Comparison of ENCODE assay signal across 9 cellular contexts in genomic region chr17:38874505-38875419, GRCh38. TPM values are rescaled to one million over a fixed set of nuclear protein-coding genes. Genes with fewer than 3 reads are reported as not detected.
A peak's percentile ranks its signal among the peaks of the same experiment; 100 is the strongest.
DNase-seq lines count a peak whose midpoint lies in the region; ATAC-seq and TF ChIP-seq lines count a peak whose summit lies in the region.
"Had no signal": no experiment of that assay in that cellular context is flagged by ENCODE, and none has a peak within 500 bp of the region (broad histone marks: within the 10 kb centered on the region; RNA-seq: fewer than 3 reads in every experiment).

No MANE protein-coding gene starts in this region.

- no peaks in the 10 kb centered on the region for H3K27me3 Mint-ChIP-seq in CD14-positive monocyte (ENCODE audit: low read depth in 3 of 3)
- no peaks in the 10 kb centered on the region for H3K27me3 Mint-ChIP-seq in effector memory CD8-positive, alpha-beta T cell

- peak overlapping the region; percentile 32 for H3K27ac ChIP-seq in OCI-LY7 (ENCODE audit: low read depth, low read length, poor library complexity, severe bottlenecking)
- H3K27ac ChIP-seq in parathyroid adenoma, result no peak overlapping the region
- no peak overlapping the region for H3K27ac ChIP-seq in testis

- no peak for DNase-seq in CD14-positive monocyte (ENCODE audit: low spot score)
- DNase-seq in OCI-LY7 (ENCODE audit: low spot score), result no peak
- no peak for DNase-seq in effector memory CD8-positive, alpha-beta T cell
- no peak for DNase-seq in stimulated activated CD4-positive, alpha-beta T cell treated with anti-CD3 and anti-CD28 coated beads, Interleukin-4, amount 100 ng/mL, for 4 hours
- DNase-seq in GM10248 (ENCODE audit: extremely low spot score), result no peak
- DNase-seq in testis, result no peak
- DNase-seq in MV-4-11 (lab: John Stamatoyannopoulos, UW), result no peak
- DNase-seq: NCI-H2081 treated with DMSO at 0.1 percent for 48 hours had no signal

- TF ChIP-seq CTCF in CD14-positive monocyte (IDR thresholded peaks at IDR 0.05) (no peak), OCI-LY7 (conservative IDR thresholded peaks at IDR 0.05; ENCODE audit: low read length) (no peak), parathyroid adenoma (IDR thresholded peaks at IDR 0.05) (no peak), GM10248 (IDR thresholded peaks at IDR 0.05; ENCODE audit: control extremely low read depth, extremely low read depth, low read depth, missing control alignments) (no peak), testis (IDR thresholded peaks at IDR 0.05) (no peak)

- no peaks in the 10 kb centered on the region for H3K9me3 Mint-ChIP-seq in CD14-positive monocyte
- H3K9me3 Mint-ChIP-seq in effector memory CD8-positive, alpha-beta T cell, result no peaks in the 10 kb centered on the region

- intact Hi-C loops in CD14-positive monocyte (cut with micrococcal nuclease) (loop anchor here in 1 of 2 donors (5.0 to 10.0 kb wide), 2 partner anchors 33 to 280 kb away; partner anchors contain the start of gene PLXDC1), OCI-LY7 (cut with micrococcal nuclease; ENCODE audit: unreplicated experiment) (loop anchor here (10.0 kb wide), 1 partner anchor 60 kb away; no protein-coding TSS in a partner anchor), testis (cut with DNase I; ENCODE audit: low total_unique reads) (no loop called here)

- H3K4me2 ChIP-seq in OCI-LY7 (ENCODE audit: low read length), result peak overlapping the region; percentile 53
- H3K4me2 ChIP-seq in parathyroid adenoma (ENCODE audit: low read length), result peak overlapping the region; percentile 22

- H3K4me1 Mint-ChIP-seq in CD14-positive monocyte, result peaks cover 72% of the 10 kb centered on the region
- H3K4me1 Mint-ChIP-seq in effector memory CD8-positive, alpha-beta T cell (ENCODE audit: low read depth in 2 of 2), result peaks cover 75 to 81% of the 10 kb centered on the region in 2 donors

- peaks cover 16% of the 10 kb centered on the region; the same call in 1 of the 2 replicates for H4K20me1 ChIP-seq in OCI-LY7 (ENCODE audit: insufficient read depth, low read length)

- no peak for ATAC-seq in effector memory CD8-positive, alpha-beta T cell (replicated peaks)

- no peak overlapping the region for H3K9ac ChIP-seq in parathyroid adenoma

- H2AFZ ChIP-seq in OCI-LY7 (ENCODE audit: low read length) (no peak overlapping the region), parathyroid adenoma (no peak overlapping the region)

- H3K4me3 Mint-ChIP-seq in CD14-positive monocyte, result no peak overlapping the region
- H3K4me3 Mint-ChIP-seq in effector memory CD8-positive, alpha-beta T cell, result peak overlapping the region; percentile 99

- 50 to 53% methylated on average over 9 to 11 of the region's 11 CpGs for WGBS in testis, 2 donors

- POLR2A ChIA-PET in OCI-LY7 (lab: Charles Lee) (no interaction called here), GM10248 (lab: Yijun Ruan, JAX) (interaction anchor here (0.6 kb wide), 1 partner anchor 13 kb away, joined by 3 read pairs; no protein-coding TSS in a partner anchor)

- H3K27me3 ChIP-seq in parathyroid adenoma (ENCODE audit: control insufficient read depth, insufficient read depth, low read length) (no peaks in the 10 kb centered on the region), testis (no peaks in the 10 kb centered on the region)

- H3K9me2 ChIP-seq in OCI-LY7 (ENCODE audit: insufficient read depth, low read length), result no peaks in the 10 kb centered on the region

- H3K36me3 Mint-ChIP-seq in CD14-positive monocyte, result peaks cover 16 to 33% of the 10 kb centered on the region in 2 donors
- peaks cover 65% of the 10 kb centered on the region for H3K36me3 Mint-ChIP-seq in effector memory CD8-positive, alpha-beta T cell (ENCODE audit: insufficient read depth)

- H3K36me3 ChIP-seq in OCI-LY7 (ENCODE audit: insufficient read depth, low read length), result peaks cover 46% of the 10 kb centered on the region
- H3K36me3 ChIP-seq in parathyroid adenoma (ENCODE audit: control insufficient read depth, insufficient read depth, low read length), result no peaks in the 10 kb centered on the region
- H3K36me3 ChIP-seq in testis (ENCODE audit: low read depth, missing control alignments), result no peaks in the 10 kb centered on the region

- peak overlapping the region in 6 of 7 donors; percentile 16 to 74 (median 61) for H3K27ac Mint-ChIP-seq in CD14-positive monocyte
- H3K27ac Mint-ChIP-seq in effector memory CD8-positive, alpha-beta T cell, result peak overlapping the region; percentile 88 to 93

- peaks cover 87% of the 10 kb centered on the region for H3K79me2 ChIP-seq in OCI-LY7 (ENCODE audit: insufficient read depth, low read depth, low read length)
- peaks cover 16% of the 10 kb centered on the region for H3K79me2 ChIP-seq in parathyroid adenoma

- no peak for TF ChIP-seq POLR2A in testis (IDR thresholded peaks at IDR 0.05)

- BruUV-seq in OCI-LY7 (replicated peaks; lab: Mats Ljungman, UMichigan), result no TSS peak

- H3K9me3 ChIP-seq in OCI-LY7 (ENCODE audit: low read length) (no peaks in the 10 kb centered on the region), parathyroid adenoma (ENCODE audit: control insufficient read depth, low read length) (no peaks in the 10 kb centered on the region), testis (no peaks in the 10 kb centered on the region)

- peak overlapping the region; percentile 5 for H3K4me3 ChIP-seq in OCI-LY7 (ENCODE audit: low read depth, low read length, poor library complexity, severe bottlenecking)
- no peak overlapping the region for H3K4me3 ChIP-seq in parathyroid adenoma (ENCODE audit: low read depth, low read length)
- no peak overlapping the region for H3K4me3 ChIP-seq in testis

- peaks cover 80% of the 10 kb centered on the region for H3K4me1 ChIP-seq in OCI-LY7 (ENCODE audit: insufficient read depth, low read length, poor library complexity, severe bottlenecking)
- H3K4me1 ChIP-seq in parathyroid adenoma, result peaks cover 20% of the 10 kb centered on the region
- H3K4me1 ChIP-seq in testis, result peaks cover 39% of the 10 kb centered on the region

- CTCF ChIA-PET in OCI-LY7 (lab: Charles Lee; ENCODE audit: unreplicated experiment), result no interaction called here
- CTCF ChIA-PET in GM10248 (lab: Yijun Ruan, JAX), result interaction anchor here (1.2 to 1.3 kb wide), 2 partner anchors 19 to 279 kb away, joined by 3 to 4 read pairs; no protein-coding TSS in a partner anchor

RNA-seq across cellular contexts. Expression of gene LASP1, which starts 4.9 kb away (rescaled TPM):
- 10 to 100 TPM; 70.6 to 93.7 TPM for polyA plus RNA-seq in CD14-positive monocyte
- 44.3 and 48.6 TPM in 2 replicates for total RNA-seq in OCI-LY7 (2014; rRNA removed; shearing (Covaris generic))
- 101 and 110 TPM in 2 replicates for total RNA-seq in OCI-LY7 (2022)
- total RNA-seq in testis, result 10 to 100 TPM; 60.3 to 83.2 TPM
- 58.2 TPM for polyA plus RNA-seq in testis (ENCODE audit: insufficient read depth, low read depth, low replicate concordance)

RNA-seq across cellular contexts. Expression of gene RPL23, which starts 21.2 kb away (rescaled TPM):
- polyA plus RNA-seq in CD14-positive monocyte, result 100 to 1,000 TPM; 561 to 618 TPM
- 1,289 and 1,881 TPM in 2 replicates for total RNA-seq in OCI-LY7 (2014; rRNA removed; shearing (Covaris generic))
- 1,611 and 1,766 TPM in 2 replicates for total RNA-seq in OCI-LY7 (2022)
- 100 to 1,000 TPM; 406 to 746 TPM for total RNA-seq in testis
- 912 TPM for polyA plus RNA-seq in testis (ENCODE audit: insufficient read depth, low read depth, low replicate concordance)

RNA-seq across cellular contexts. Expression of gene CWC25, which starts 49.6 kb away (rescaled TPM):
- 1 to 10 TPM; 7.5 to 8.4 TPM for polyA plus RNA-seq in CD14-positive monocyte
- 22.2 and 25.4 TPM in 2 replicates for total RNA-seq in OCI-LY7 (2014; rRNA removed; shearing (Covaris generic))
- total RNA-seq in OCI-LY7 (2022), result 26.8 and 30.8 TPM in 2 replicates
- total RNA-seq in testis, result 10 to 100 TPM; 23.9 to 67.1 TPM
- 41.9 TPM for polyA plus RNA-seq in testis (ENCODE audit: insufficient read depth, low read depth, low replicate concordance)

Comparison
In these comparisons a context has a peak if more than half of its experiments do, and no peak if none do; other contexts are left out.
1. H3K4me3 Mint-ChIP-seq: peak in effector memory CD8-positive, alpha-beta T cell (2 of 2); none in CD14-positive monocyte (0 of 2).